22 cellular contexts compared by ENCODE assay signal in the genomic region with DNA sequence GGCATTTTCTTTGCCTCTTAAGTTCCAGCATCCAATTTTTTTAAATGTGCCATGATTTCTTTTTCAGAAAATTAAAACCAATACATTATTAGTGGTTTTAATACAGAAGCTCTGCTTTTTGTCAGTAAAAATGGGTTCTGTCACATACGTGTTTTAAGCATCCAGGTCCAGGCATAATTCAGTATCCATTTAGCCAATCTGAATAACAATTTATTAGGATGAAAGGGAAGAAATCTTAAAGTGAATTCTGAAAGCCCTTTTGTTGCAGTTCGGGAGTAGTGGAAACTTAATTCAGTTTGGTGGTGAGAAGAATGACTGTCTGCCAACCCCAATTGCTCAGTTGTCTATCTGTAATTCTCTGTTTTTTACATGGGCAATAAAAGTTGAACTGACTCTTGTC. TPM values are rescaled to one million over a fixed set of nuclear protein-coding genes. Genes with fewer than 3 reads are reported as not detected.
DNase-seq lines count a peak whose midpoint lies in the region; ATAC-seq and TF ChIP-seq lines count a peak whose summit lies in the region.
"Had no signal": no experiment of that assay in that cellular context is flagged by ENCODE, and none has a peak within 500 bp of the region (broad histone marks: within the 10 kb centered on the region; RNA-seq: fewer than 3 reads in every experiment).

No MANE protein-coding gene starts in this region.

- peaks cover 6 to 46% of the 10 kb centered on the region in 2 donors for H3K36me3 Mint-ChIP-seq in activated T-cell treated with anti-CD3 and anti-CD28 coated beads, Interleukin-2, amount 50 U/mL, for 72 hours (ENCODE audit: insufficient read depth in 2 of 2)
- peaks cover 29% of the 10 kb centered on the region for H3K36me3 Mint-ChIP-seq in activated T-cell treated with anti-CD3 and anti-CD28 coated beads, Interleukin-2, amount 50 U/mL, for 4 hours (ENCODE audit: insufficient read depth)
- H3K36me3 Mint-ChIP-seq in nephron progenitor cell (ENCODE audit: low read depth) (peaks cover 62% of the 10 kb centered on the region), immature natural killer cell (peaks cover 12 to 31% (median 31%) of the 10 kb centered on the region in 3 donors)

- TF ChIP-seq CTCF in VCaP (conservative IDR thresholded peaks at IDR 0.05), result no peak
- TF ChIP-seq CTCF in nephron progenitor cell (IDR thresholded peaks at IDR 0.05), result no peak

- intact Hi-C loops in left ventricle myocardium superior (cut with micrococcal nuclease), result no loop called here

- H3K4me3 Mint-ChIP-seq in activated T-cell treated with anti-CD3 and anti-CD28 coated beads, Interleukin-2, amount 50 U/mL, for 72 hours, result no peak overlapping the region
- H3K4me3 Mint-ChIP-seq in activated T-cell treated with anti-CD3 and anti-CD28 coated beads, Interleukin-2, amount 50 U/mL, for 4 hours, result no peak overlapping the region
- H3K4me3 Mint-ChIP-seq in nephron progenitor cell (no peak overlapping the region), immature natural killer cell (no peak overlapping the region)
- H3K4me3 Mint-ChIP-seq: CD14-positive monocyte; CD4-positive, alpha-beta T cell; CD8-positive, alpha-beta memory T cell; HFFc6 had no signal

- H3K9me3 Mint-ChIP-seq in activated T-cell treated with anti-CD3 and anti-CD28 coated beads, Interleukin-2, amount 50 U/mL, for 72 hours, result no peaks in the 10 kb centered on the region
- H3K9me3 Mint-ChIP-seq in activated T-cell treated with anti-CD3 and anti-CD28 coated beads, Interleukin-2, amount 50 U/mL, for 4 hours, result no peaks in the 10 kb centered on the region
- no peaks in the 10 kb centered on the region for H3K9me3 Mint-ChIP-seq in nephron progenitor cell
- H3K9me3 Mint-ChIP-seq in immature natural killer cell, result no peaks in the 10 kb centered on the region
- H3K9me3 Mint-ChIP-seq: CD14-positive monocyte; CD4-positive, alpha-beta T cell; CD8-positive, alpha-beta memory T cell; HFFc6 had no signal

- no peaks in the 10 kb centered on the region for H3K27me3 Mint-ChIP-seq in activated T-cell treated with anti-CD3 and anti-CD28 coated beads, Interleukin-2, amount 50 U/mL, for 72 hours (ENCODE audit: low read depth)
- no peaks in the 10 kb centered on the region for H3K27me3 Mint-ChIP-seq in activated T-cell treated with anti-CD3 and anti-CD28 coated beads, Interleukin-2, amount 50 U/mL, for 4 hours (ENCODE audit: low read depth)
- no peaks in the 10 kb centered on the region for H3K27me3 Mint-ChIP-seq in nephron progenitor cell (ENCODE audit: low read depth, poor library complexity)
- H3K27me3 Mint-ChIP-seq in immature natural killer cell (ENCODE audit: low read depth in 3 of 3), result no peaks in the 10 kb centered on the region
- H3K27me3 Mint-ChIP-seq: CD4-positive, alpha-beta T cell; CD8-positive, alpha-beta memory T cell had no signal

- no peak for ATAC-seq in activated T-cell treated with anti-CD3 and anti-CD28 coated beads, Interleukin-2, amount 50 U/mL, for 72 hours (replicated peaks in 1 of 2)
- ATAC-seq in activated T-cell treated with anti-CD3 and anti-CD28 coated beads, Interleukin-2, amount 50 U/mL, for 4 hours, result no peak
- no peak for ATAC-seq in left ventricle myocardium superior
- ATAC-seq: A549, GM12878 had no signal

- DNase-seq in activated T-cell treated with anti-CD3 and anti-CD28 coated beads, Interleukin-2, amount 50 U/mL, for 72 hours, result no peak
- no peak for DNase-seq in activated T-cell treated with anti-CD3 and anti-CD28 coated beads, Interleukin-2, amount 50 U/mL, for 4 hours
- DNase-seq in nephron progenitor cell (no peak), immature natural killer cell (no peak), left ventricle myocardium superior (no peak)
- DNase-seq: 8988T; ACHN; AML-193; BE2C; CD4-positive, alpha-beta T cell; CD8-positive, alpha-beta memory T cell; DMS 273 treated with DMSO at 0.1 percent for 48 hours; DMS79; EL; GDM1; GOT3; HFFc6 had no signal

- H3K27ac Mint-ChIP-seq in activated T-cell treated with anti-CD3 and anti-CD28 coated beads, Interleukin-2, amount 50 U/mL, for 72 hours, result peak overlapping the region; percentile 60
- peak overlapping the region; percentile 38 for H3K27ac Mint-ChIP-seq in nephron progenitor cell
- no peak overlapping the region for H3K27ac Mint-ChIP-seq in immature natural killer cell
- H3K27ac Mint-ChIP-seq: CD14-positive monocyte; CD4-positive, alpha-beta T cell had no signal

- peaks cover 35% of the 10 kb centered on the region for H3K4me1 Mint-ChIP-seq in activated T-cell treated with anti-CD3 and anti-CD28 coated beads, Interleukin-2, amount 50 U/mL, for 72 hours (ENCODE audit: low read depth)
- peaks cover 15% of the 10 kb centered on the region for H3K4me1 Mint-ChIP-seq in activated T-cell treated with anti-CD3 and anti-CD28 coated beads, Interleukin-2, amount 50 U/mL, for 4 hours (ENCODE audit: low read depth)
- H3K4me1 Mint-ChIP-seq in nephron progenitor cell (peaks cover 28% of the 10 kb centered on the region), immature natural killer cell (peaks cover 3 to 10% of the 10 kb centered on the region in 2 donors)

- H3K27ac ChIP-seq in VCaP, result 0 out of 2 replicates have a peak overlapping the region, but pooled peaks have one; percentile 10
- H3K27ac ChIP-seq: A549; BLaER1 treated with 17β-estradiol and CSF1 and Interleukin-3, amounts not matched to agents 10 nM and 100 nM had no signal

RNA-seq across cellular contexts. Expression of a gene that starts 7.2 kb away (rescaled TPM):
- 100 to 1,000 TPM; 284 to 325 TPM for total RNA-seq in activated T-cell treated with anti-CD3 and anti-CD28 coated beads, Interleukin-2, amount 50 U/mL, for 72 hours
- total RNA-seq in activated T-cell treated with anti-CD3 and anti-CD28 coated beads, Interleukin-2, amount 50 U/mL, for 4 hours, result 100 to 1,000 TPM; 130 to 143 (median 132) TPM
- polyA plus RNA-seq in immature natural killer cell, result 10 to 100 TPM; 20.1 to 29.4 (median 23.4) TPM
- total RNA-seq in left ventricle myocardium superior, result 24.7 TPM

RNA-seq across cellular contexts. Expression of a gene that starts 20.9 kb away (rescaled TPM):
- not detected for total RNA-seq in activated T-cell treated with anti-CD3 and anti-CD28 coated beads, Interleukin-2, amount 50 U/mL, for 72 hours
- total RNA-seq in activated T-cell treated with anti-CD3 and anti-CD28 coated beads, Interleukin-2, amount 50 U/mL, for 4 hours, result not detected
- polyA plus RNA-seq in immature natural killer cell, result not detected
- not detected for total RNA-seq in left ventricle myocardium superior
- total RNA-seq: CD8-positive, alpha-beta memory T cell; GM12878; HFFc6 had no signal
- polyA plus RNA-seq: CD14-positive monocyte; CD8-positive, alpha-beta memory T cell; GM12878 had no signal

RNA-seq across cellular contexts. Expression of a gene that starts 40.5 kb away (rescaled TPM):
- total RNA-seq in activated T-cell treated with anti-CD3 and anti-CD28 coated beads, Interleukin-2, amount 50 U/mL, for 72 hours, result 10 to 100 TPM; 20.6 to 23.9 TPM
- total RNA-seq in activated T-cell treated with anti-CD3 and anti-CD28 coated beads, Interleukin-2, amount 50 U/mL, for 4 hours, result 10 to 100 TPM; 15.1 to 20.5 (median 15.4) TPM
- polyA plus RNA-seq in immature natural killer cell, result 10 to 100 TPM; 27.2 to 36.9 (median 29.2) TPM
- 11.7 TPM for total RNA-seq in left ventricle myocardium superior

Comparison
In these comparisons a context has a peak if more than half of its experiments do, and no peak if none do; other contexts are left out.
1. H3K27ac Mint-ChIP-seq: peak in activated T-cell treated with anti-CD3 and anti-CD28 coated beads, Interleukin-2, amount 50 U/mL, for 72 hours (single experiment) and nephron progenitor cell (single experiment); none in immature natural killer cell (0 of 6).